5 cellular contexts compared by ENCODE assay signal in the genomic region with DNA sequence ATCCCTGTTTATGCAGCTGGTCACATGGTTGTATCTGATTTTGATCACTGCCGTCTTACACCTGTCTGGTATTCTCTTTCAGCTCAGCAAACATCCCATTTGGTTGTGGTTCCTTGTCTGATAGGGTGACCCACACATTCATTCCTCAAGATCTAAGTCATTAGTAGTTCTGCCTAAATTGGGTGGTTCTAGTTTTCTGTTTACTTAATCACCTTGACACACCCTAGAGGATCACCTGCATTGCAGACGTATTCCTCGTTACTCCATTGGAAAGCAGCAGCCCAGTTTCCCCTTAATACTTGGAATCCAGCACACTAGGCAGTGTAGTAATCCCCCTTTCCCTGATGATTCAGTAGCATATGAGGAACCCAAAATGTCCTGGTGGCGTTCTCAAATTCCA. TPM values are rescaled to one million over a fixed set of nuclear protein-coding genes. Genes with fewer than 3 reads are reported as not detected.
"Had no signal": no experiment of that assay in that cellular context is flagged by ENCODE, and none has a peak within 500 bp of the region (broad histone marks: within the 10 kb centered on the region; RNA-seq: fewer than 3 reads in every experiment).

No MANE protein-coding gene starts in this region.

RNA-seq across cellular contexts. Expression of gene PTPN20, which starts 41.3 kb away (rescaled TPM):
- total RNA-seq: GM23338, H1, H9, HepG2, HT1080 had no signal
- polyA plus RNA-seq: H1, HepG2 had no signal
